1 cellular context compared by ENCODE assay signal in genomic region chr21:32624726-32625125, GRCh38.
TF ChIP-seq lines count a peak whose summit lies in the region.

No MANE protein-coding gene starts in this region.

TF ChIP-seq in K562, 482 proteins besides CTCF, POLR2A, EP300 and RAD21 (continues in another document):
- TF ChIP-seq ZSCAN29 (IDR thresholded peaks at IDR 0.05) (no peak), ETV1 (tag; conservative IDR thresholded peaks at IDR 0.05; ENCODE audit: low read depth) (no peak), PBX2 (CRISPR knock-in tag; IDR thresholded peaks at IDR 0.05; ENCODE audit: low read depth) (peak; percentile 35; the same call in 1 of the 2 replicates), PBX2 (tag; conservative IDR thresholded peaks at IDR 0.05; ENCODE audit: low read depth) (peak; percentile 91), SP2 (IDR thresholded peaks at IDR 0.05; ENCODE audit: extremely low read depth, low read depth, low read length, poor library complexity, severe bottlenecking) (no peak), HBP1 (CRISPR knock-in tag; IDR thresholded peaks at IDR 0.05) (no peak), MTA2 (IDR thresholded peaks at IDR 0.05; ENCODE audit: low read depth) (no peak), PHTF2 (CRISPR knock-in tag; IDR thresholded peaks at IDR 0.05) (no peak), ZNF551 (CRISPR knock-in tag; IDR thresholded peaks at IDR 0.05) (no peak), MIER1 (IDR thresholded peaks at IDR 0.05; ENCODE audit: low read depth) (no peak), UBTF (IDR thresholded peaks at IDR 0.05; ENCODE audit: borderline replicate concordance in 1 of 2, low read depth in 2 of 2, low read length in 2 of 2) (no peak), ARHGAP35 (IDR thresholded peaks at IDR 0.05; ENCODE audit: partially characterized antibody) (no peak), NFXL1 (CRISPR knock-in tag; IDR thresholded peaks at IDR 0.05) (no peak), SMARCE1 (IDR thresholded peaks at IDR 0.05) (peak; percentile 28; the same call in 1 of the 2 replicates), NFIC (IDR thresholded peaks at IDR 0.05) (no peak), ZNF263 (CRISPR knock-in tag; IDR thresholded peaks at IDR 0.05; ENCODE audit: borderline replicate concordance) (no peak), TCF3 (CRISPR knock-in tag; IDR thresholded peaks at IDR 0.05) (no peak), EZH2 (IDR thresholded peaks at IDR 0.05; ENCODE audit: borderline replicate concordance, low read depth, low read length) (no peak), SMARCA5 (IDR thresholded peaks at IDR 0.05) (no peak), CBX8 (IDR thresholded peaks at IDR 0.05; ENCODE audit: borderline replicate concordance, extremely low read depth, low read depth, low read length, poor library complexity, severe bottlenecking) (no peak), GTF2F1 (IDR thresholded peaks at IDR 0.05; ENCODE audit: low read depth, low read length) (no peak), THRB (CRISPR knock-in tag; conservative IDR thresholded peaks at IDR 0.05) (no peak), MLLT1 (IDR thresholded peaks at IDR 0.05) (peak in 1 of 2 experiments; percentile 62; a peak in 1 of 4 replicates), ZNF197 (CRISPR knock-in tag; IDR thresholded peaks at IDR 0.05; ENCODE audit: low read depth) (no peak), HMG20B (CRISPR knock-in tag; IDR thresholded peaks at IDR 0.05) (no peak), SRF (CRISPR knock-in tag; IDR thresholded peaks at IDR 0.05) (no peak), ZFP30 (CRISPR knock-in tag; IDR thresholded peaks at IDR 0.05; ENCODE audit: borderline replicate concordance) (no peak), TBP (optimal IDR thresholded peaks at IDR 0.05; ENCODE audit: low read depth, low read length) (no peak), KLF1 (tag; IDR thresholded peaks at IDR 0.05) (no peak), DNMT1 (IDR thresholded peaks at IDR 0.05) (no peak), POLR3G (IDR thresholded peaks at IDR 0.05; ENCODE audit: extremely low read depth, insufficient read length, insufficient replicate concordance) (no peak), ZBTB1 (CRISPR knock-in tag; IDR thresholded peaks at IDR 0.05; ENCODE audit: borderline replicate concordance, low read depth) (no peak), NFE2L1 (tag; IDR thresholded peaks at IDR 0.05; ENCODE audit: borderline replicate concordance, low read depth) (no peak), SIX5 (IDR thresholded peaks at IDR 0.05; ENCODE audit: borderline replicate concordance in 1 of 2, insufficient read depth in 1 of 2, low read depth in 1 of 2, low read length in 2 of 2) (no peak), ZNF316 (IDR thresholded peaks at IDR 0.05) (no peak), BRF2 (IDR thresholded peaks at IDR 0.05; ENCODE audit: borderline replicate concordance, insufficient read depth, insufficient read length) (no peak), BCL6 (CRISPR knock-in tag; IDR thresholded peaks at IDR 0.05) (no peak), PCBP2 (IDR thresholded peaks at IDR 0.05; ENCODE audit: low read depth, low read length, poor library complexity, severe bottlenecking) (no peak), ZNF445 (CRISPR knock-in tag; IDR thresholded peaks at IDR 0.05; ENCODE audit: low read depth) (no peak), ZSCAN32 (CRISPR knock-in tag; IDR thresholded peaks at IDR 0.05) (no peak), MAZ (CRISPR knock-in tag; conservative IDR thresholded peaks at IDR 0.05 in 1 of 2, IDR thresholded peaks at IDR 0.05 in 1 of 2) (no peak), RBM17 (IDR thresholded peaks at IDR 0.05; ENCODE audit: borderline replicate concordance, low read depth, low read length) (no peak), ZNF583 (CRISPR knock-in tag; IDR thresholded peaks at IDR 0.05) (no peak), PHF20 (IDR thresholded peaks at IDR 0.05; ENCODE audit: partially characterized antibody) (no peak), RB1 (IDR thresholded peaks at IDR 0.05; ENCODE audit: low read depth) (no peak), MXD1 (CRISPR knock-in tag; IDR thresholded peaks at IDR 0.05; ENCODE audit: borderline replicate concordance, poor library complexity, severe bottlenecking) (no peak), ZNF668 (CRISPR knock-in tag; IDR thresholded peaks at IDR 0.05) (no peak), MAFK (IDR thresholded peaks at IDR 0.05; ENCODE audit: low read length) (no peak), POLR3A (IDR thresholded peaks at IDR 0.05; ENCODE audit: borderline replicate concordance, extremely low read depth, insufficient read depth, insufficient read length) (no peak), MYC (IDR thresholded peaks at IDR 0.05; ENCODE audit: low read depth, low read length) (no peak), MYC (CRISPR knock-in tag; IDR thresholded peaks at IDR 0.05; ENCODE audit: borderline replicate concordance, low read depth) (no peak), CEBPG (CRISPR knock-in tag; IDR thresholded peaks at IDR 0.05) (no peak), CEBPG (tag; conservative IDR thresholded peaks at IDR 0.05 in 1 of 2, IDR thresholded peaks at IDR 0.05 in 1 of 2) (peak in 1 of 2 experiments; percentile 39; a peak in 1 of 4 replicates), TGIF2 (CRISPR knock-in tag; IDR thresholded peaks at IDR 0.05) (no peak), CBFA2T3 (IDR thresholded peaks at IDR 0.05) (peak; percentile 46), USF1 (CRISPR knock-in tag; IDR thresholded peaks at IDR 0.05) (no peak), ZNF280B (CRISPR knock-in tag; IDR thresholded peaks at IDR 0.05) (no peak), HSF4 (CRISPR knock-in tag; IDR thresholded peaks at IDR 0.05; ENCODE audit: borderline replicate concordance) (no peak), ZNF184 (CRISPR knock-in tag; IDR thresholded peaks at IDR 0.05) (no peak), RCOR1 (IDR thresholded peaks at IDR 0.05; ENCODE audit: borderline replicate concordance in 1 of 2, low read depth in 2 of 2, low read length in 2 of 2) (0 out of 4 replicates have a peak, but pooled peaks of 1 of the 2 experiments have one; percentile 21), TCF7 (IDR thresholded peaks at IDR 0.05; ENCODE audit: borderline replicate concordance) (0 out of 2 replicates have a peak, but pooled peaks have one; percentile 50)
